ENCODE assay signal across 25 cellular contexts in the genomic region with DNA sequence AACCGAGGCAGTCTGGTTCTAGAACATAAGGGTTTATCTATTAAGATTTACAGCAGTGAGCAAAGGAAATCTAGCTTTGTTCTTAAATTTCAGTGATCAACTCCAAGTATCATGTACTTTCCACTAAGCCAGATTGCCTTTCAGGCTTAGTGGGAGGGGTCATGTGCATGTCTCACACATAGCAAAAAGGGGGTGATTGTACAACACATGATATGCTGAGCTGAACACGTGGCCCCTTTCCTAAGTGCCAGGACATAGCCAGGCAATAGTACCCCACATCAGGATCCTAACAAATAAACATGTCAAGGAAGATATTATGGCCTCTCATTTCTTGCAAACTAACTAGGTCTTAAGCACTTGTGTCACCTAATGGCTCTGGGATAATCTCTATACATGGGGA.
"Had no signal": no experiment of that assay in that cellular context is flagged by ENCODE, and none has a peak within 500 bp of the region (broad histone marks: within the 10 kb centered on the region; RNA-seq: fewer than 3 reads in every experiment).

No MANE protein-coding gene starts in this region.

- H3K27me3 Mint-ChIP-seq: activated CD4-positive, alpha-beta T cell treated with anti-CD3 and anti-CD28 coated beads, Interleukin-2, amount 10 ng/mL, durations not matched to agents 7 days and 5 days; T-helper 17 cell; type B pancreatic cell had no signal

- H3K27ac ChIP-seq: hepatocyte had no signal

- ATAC-seq: activated CD8-positive, alpha-beta T cell treated with anti-CD3 and anti-CD28 coated beads, Interleukin-2, amount 10 ng/mL, durations not matched to agents 7 days and 5 days; T-helper 17 cell had no signal

- H3K4me3 ChIP-seq: body of pancreas, hepatocyte, thoracic aorta, vagina had no signal

- H3K36me3 ChIP-seq: thoracic aorta, vagina had no signal

- H3K27me3 ChIP-seq: body of pancreas, hepatocyte, vagina had no signal

- H3K27ac Mint-ChIP-seq: activated CD4-positive, alpha-beta T cell treated with anti-CD3 and anti-CD28 coated beads, Interleukin-2, amount 10 ng/mL, durations not matched to agents 7 days and 5 days; activated CD8-positive, alpha-beta T cell treated with anti-CD3 and anti-CD28 coated beads, Interleukin-2, amount 10 ng/mL, durations not matched to agents 7 days and 5 days; activated T-cell treated with anti-CD3 and anti-CD28 coated beads, Interleukin-2, amount 50 U/mL, for 24 hours; activated T-helper 2 cell treated with anti-CD3 and anti-CD28 coated beads, Interferon-gamma antibody, Interleukin-2, Interleukin-4, amounts not matched to agents 10 μg/mL and 5 μg/mL and 100 μg/mL, durations not matched to agents 14 hours and 24 hours and 36 hours; immature natural killer cell; mesothelial cell of epicardium; natural killer cell; T-helper 17 cell; type B pancreatic cell had no signal

- H3K4me3 Mint-ChIP-seq: activated CD4-positive, alpha-beta T cell treated with anti-CD3 and anti-CD28 coated beads, Interleukin-2, amount 10 ng/mL, durations not matched to agents 7 days and 5 days; activated CD8-positive, alpha-beta T cell treated with anti-CD3 and anti-CD28 coated beads, Interleukin-2, amount 10 ng/mL, durations not matched to agents 7 days and 5 days; activated T-cell treated with anti-CD3 and anti-CD28 coated beads, Interleukin-2, amount 50 U/mL, for 24 hours; immature natural killer cell; mesothelial cell of epicardium; natural killer cell; T-helper 17 cell; type B pancreatic cell had no signal

- H3K36me3 Mint-ChIP-seq: immature natural killer cell, mesothelial cell of epicardium, natural killer cell, type B pancreatic cell had no signal

- H3K4me1 Mint-ChIP-seq: activated CD4-positive, alpha-beta T cell treated with anti-CD3 and anti-CD28 coated beads, Interleukin-2, amount 10 ng/mL, durations not matched to agents 7 days and 5 days; immature natural killer cell; T-helper 17 cell had no signal

- DNase-seq: activated CD4-positive, alpha-beta T cell treated with anti-CD3 and anti-CD28 coated beads, Interleukin-2, amount 10 ng/mL, durations not matched to agents 7 days and 5 days; activated CD4-positive, CD25-positive, alpha-beta regulatory T cell; activated CD8-positive, alpha-beta T cell treated with anti-CD3 and anti-CD28 coated beads, Interleukin-2, amount 10 ng/mL, durations not matched to agents 7 days and 5 days; activated naive CD4-positive, alpha-beta T cell; activated T-cell treated with anti-CD3 and anti-CD28 coated beads, Interleukin-2, amount 50 U/mL, for 24 hours; anterior cingulate cortex; body of pancreas; caudate nucleus; effector memory CD4-positive, alpha-beta T cell; glutamatergic neuron; immature natural killer cell; left ventricle myocardium superior; mammary epithelial cell; natural killer cell; retina; stimulated activated CD4-positive, alpha-beta T cell treated with anti-CD3 and anti-CD28 coated beads, Interleukin-2, amount 100 ng/mL, for 48 hours; stimulated activated CD8-positive, alpha-beta memory T cell treated with anti-CD3 and anti-CD28 coated beads, Interleukin-4, amount 100 ng/mL, for 48 hours; stimulated activated naive CD4-positive, alpha-beta T cell; T-helper 17 cell had no signal

- H3K9me3 Mint-ChIP-seq: activated CD4-positive, alpha-beta T cell treated with anti-CD3 and anti-CD28 coated beads, Interleukin-2, amount 10 ng/mL, durations not matched to agents 7 days and 5 days; activated T-cell treated with anti-CD3 and anti-CD28 coated beads, Interleukin-2, amount 50 U/mL, for 24 hours; activated T-helper 2 cell treated with anti-CD3 and anti-CD28 coated beads, Interferon-gamma antibody, Interleukin-2, Interleukin-4, amounts not matched to agents 10 μg/mL and 5 μg/mL and 100 μg/mL, durations not matched to agents 14 hours and 24 hours and 36 hours; immature natural killer cell; natural killer cell had no signal

- H3K9me3 ChIP-seq: body of pancreas, thoracic aorta, vagina had no signal
